ENCODE assay signal across 19 cellular contexts in genomic region chr2:18074476-18074875, GRCh38.
DNase-seq lines count a peak whose midpoint lies in the region; ATAC-seq and TF ChIP-seq lines count a peak whose summit lies in the region.
"Had no signal": no experiment of that assay in that cellular context is flagged by ENCODE, and none has a peak within 500 bp of the region (broad histone marks: within the 10 kb centered on the region; RNA-seq: fewer than 3 reads in every experiment).

No MANE protein-coding gene starts in this region.

- no peak overlapping the region for H3K4me3 Mint-ChIP-seq in Caco-2 (ENCODE audit: unreplicated experiment)
- H3K4me3 Mint-ChIP-seq: CD8-positive, alpha-beta T cell; H9 had no signal

- H3K27me3 Mint-ChIP-seq in Caco-2 (ENCODE audit: insufficient read depth, unreplicated experiment), result peaks cover 6% of the 10 kb centered on the region

- no peak overlapping the region for H3K4me3 ChIP-seq in Caco-2 (ENCODE audit: low read depth, low read length)
- H3K4me3 ChIP-seq: A549, BLaER1, MG63, PC-9 had no signal

- ATAC-seq in GM18519 (IDR thresholded peaks at IDR 0.05; ENCODE audit: low FRiP score, unreplicated experiment), result no peak
- ATAC-seq: A549; CD8-positive, alpha-beta T cell had no signal

- H3K36me3 ChIP-seq in Caco-2 (ENCODE audit: control insufficient read depth, insufficient read depth, low read length), result no peaks in the 10 kb centered on the region
- H3K36me3 ChIP-seq: BLaER1, MG63 had no signal

- POLR2A ChIA-PET in Caco-2 (lab: Charles Lee), result no interaction called here

- no peaks in the 10 kb centered on the region for H3K27me3 ChIP-seq in Caco-2 (replicated peaks; ENCODE audit: control insufficient read depth, insufficient read depth, low read length)
- H3K27me3 ChIP-seq: BLaER1, MG63 had no signal

- no peak overlapping the region for H3K27ac Mint-ChIP-seq in Caco-2 (ENCODE audit: unreplicated experiment)
- H3K27ac Mint-ChIP-seq: CD8-positive, alpha-beta T cell had no signal

- peaks cover 16% of the 10 kb centered on the region for H3K9me3 Mint-ChIP-seq in Caco-2 (ENCODE audit: unreplicated experiment)
- H3K9me3 Mint-ChIP-seq: CD8-positive, alpha-beta T cell; H9 had no signal

- no peak for TF ChIP-seq CTCF in Caco-2 (IDR thresholded peaks at IDR 0.05; ENCODE audit: insufficient read depth in 1 of 2, low read depth in 1 of 2, low read length in 1 of 2, severe bottlenecking in 1 of 2, unreplicated experiment in 1 of 2)

- CTCF ChIA-PET in Caco-2 (lab: Charles Lee), result no interaction called here

- no TSS peak for BruUV-seq in Caco-2 (replicated peaks; lab: Mats Ljungman, UMichigan)

- H3K4me1 Mint-ChIP-seq in Caco-2 (ENCODE audit: low read depth, unreplicated experiment), result no peaks in the 10 kb centered on the region
- H3K4me1 Mint-ChIP-seq: H9 had no signal

- H3K4me1 ChIP-seq in Caco-2, result peaks cover 11% of the 10 kb centered on the region; the same call in 1 of the 2 replicates
- H3K4me1 ChIP-seq: A549 had no signal

- intact Hi-C loops in Caco-2 (cut with micrococcal nuclease; ENCODE audit: unreplicated experiment), result no loop called here

- no peaks in the 10 kb centered on the region for H3K36me3 Mint-ChIP-seq in Caco-2 (ENCODE audit: insufficient read depth, unreplicated experiment)
- H3K36me3 Mint-ChIP-seq: CD8-positive, alpha-beta T cell had no signal

- H3K9me3 ChIP-seq in Caco-2, result peaks cover 4% of the 10 kb centered on the region; the same call in 1 of the 2 replicates
- H3K9me3 ChIP-seq: A549, BLaER1, MG63 had no signal

- DNase-seq in COLO829 (ENCODE audit: low spot score), result peak; percentile 54
- DNase-seq in LHCN-M2 (ENCODE audit: low read depth), result peak; percentile 8
- peak; percentile 6 for DNase-seq in astrocyte of the hippocampus (ENCODE audit: low read depth, low spot score)
- peak; percentile 7 for DNase-seq in iris pigment epithelial cell (ENCODE audit: low read depth)
- DNase-seq in H4 (ENCODE audit: low spot score), result no peak
- DNase-seq in activated naive CD4-positive, alpha-beta T cell treated with Interleukin-2 at 50 U/mL for 16 hours, result no peak
- DNase-seq in Caco-2, result no peak
- DNase-seq: CD8-positive, alpha-beta T cell; GDM1; H9; MG63; NCI-H1092; NCI-H2081 treated with DMSO at 0.1 percent for 48 hours; NCI-H510A treated with DMSO at 0.1 percent for 48 hours; NCI-H774; PC-9 had no signal

Comparison
In these comparisons a context has a peak if more than half of its experiments do, and no peak if none do; other contexts are left out.
1. DNase-seq: peak in COLO829 (single experiment), LHCN-M2 (single experiment), astrocyte of the hippocampus (single experiment) and iris pigment epithelial cell (single experiment); none in H4 (single experiment), activated naive CD4-positive, alpha-beta T cell treated with Interleukin-2 at 50 U/mL for 16 hours (single experiment) and Caco-2 (0 of 2).